ENCODE assay signal across 35 cellular contexts in the genomic region with DNA sequence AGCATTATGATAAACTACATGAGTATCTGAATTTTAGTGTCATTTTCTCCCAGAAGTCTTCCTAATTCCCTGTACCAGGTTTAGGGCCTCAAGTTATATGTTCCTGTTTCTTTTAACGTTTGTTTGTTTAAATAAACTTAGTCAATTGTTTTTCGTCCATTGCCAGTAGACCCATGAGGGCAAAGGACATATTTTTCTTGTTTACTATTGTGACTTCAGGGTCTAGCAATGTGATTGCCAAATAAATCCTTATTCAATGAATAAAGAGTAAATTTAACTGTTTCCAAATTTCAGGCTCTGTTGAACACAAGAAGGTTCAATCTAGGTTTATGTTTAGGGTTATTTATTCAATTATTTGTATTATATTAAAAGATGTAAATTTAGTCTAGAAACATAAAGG.
"Had no signal": no experiment of that assay in that cellular context is flagged by ENCODE, and none has a peak within 500 bp of the region (broad histone marks: within the 10 kb centered on the region; RNA-seq: fewer than 3 reads in every experiment).

No MANE protein-coding gene starts in this region.

- H3K36me3 ChIP-seq: MG63 had no signal

- H3K4me3 ChIP-seq: MG63 had no signal

- DNase-seq: Karpas-422, Kasumi-1, MG63, MM.1S, MV-4-11, NCI-H1048, NCI-H1092, NCI-H1092 treated with DMSO at 0.1 percent for 48 hours, NCI-H1105, NCI-H1105 treated with DMSO at 0.1 percent for 48 hours, NCI-H1417, NCI-H1417 treated with DMSO at 0.1 percent for 48 hours, NCI-H1436, NCI-H1436 treated with DMSO at 0.1 percent for 48 hours, NCI-H146, NCI-H1694, NCI-H1694 treated with DMSO at 0.1 percent for 48 hours, NCI-H187, NCI-H187 treated with DMSO at 0.1 percent for 48 hours, NCI-H1930, NCI-H2029, NCI-H2029 treated with DMSO at 0.1 percent for 48 hours, NCI-H2081, NCI-H2081 treated with DMSO at 0.1 percent for 48 hours, NCI-H2107, NCI-H2171, NCI-H2171 treated with DMSO at 0.1 percent for 48 hours, NCI-H2227 treated with DMSO at 0.1 percent for 48 hours, NCI-H226, NCI-H345, NCI-H446, NCI-H446 treated with DMSO at 0.1 percent for 48 hours, NCI-H510A, NCI-H510A treated with DMSO at 0.1 percent for 48 hours, NCI-H524 had no signal

- H3K27me3 ChIP-seq: MG63 had no signal

- H3K9me3 ChIP-seq: MG63 had no signal
